Comparison of ENCODE assay signal across 15 cellular contexts in genomic region chr2:210660-211059, GRCh38.
"Had no signal": no experiment of that assay in that cellular context is flagged by ENCODE, and none has a peak within 500 bp of the region (broad histone marks: within the 10 kb centered on the region; RNA-seq: fewer than 3 reads in every experiment).

No MANE protein-coding gene starts in this region.

- H3K4me1 Mint-ChIP-seq: nephron, WTC11 had no signal

- H3K4me3 Mint-ChIP-seq: activated naive CD4-positive, alpha-beta T cell treated with anti-CD3 and anti-CD28 coated beads, Interleukin-2, amount 50 U/mL, for 24 hours; nephron; stimulated activated naive CD8-positive, alpha-beta T cell treated with anti-CD3 and anti-CD28 coated beads, Interleukin-15, Interleukin-2, amounts not matched to agents 100 ng/mL and 50 ng/mL, for 24 hours; T-helper 17 cell; WTC11 had no signal

- H3K36me3 ChIP-seq: brain microvascular endothelial cell, esophagus muscularis mucosa, left ventricle myocardium inferior had no signal

- H3K27me3 Mint-ChIP-seq: T-helper 17 cell had no signal

- H3K27ac ChIP-seq: brain microvascular endothelial cell, esophagus muscularis mucosa, left ventricle myocardium inferior had no signal

- H3K27me3 ChIP-seq: brain microvascular endothelial cell had no signal

- H3K27ac Mint-ChIP-seq: activated naive CD4-positive, alpha-beta T cell treated with anti-CD3 and anti-CD28 coated beads, Interleukin-2, amount 50 U/mL, for 24 hours; activated T-helper 2 cell treated with anti-CD3 and anti-CD28 coated beads, Interferon-gamma antibody, Interleukin-2, Interleukin-4, amounts not matched to agents 10 μg/mL and 5 μg/mL and 100 μg/mL, durations not matched to agents 14 hours and 24 hours and 36 hours; nephron; stimulated activated naive CD8-positive, alpha-beta T cell treated with anti-CD3 and anti-CD28 coated beads, Interleukin-15, Interleukin-2, amounts not matched to agents 100 ng/mL and 50 ng/mL, for 24 hours; T-helper 17 cell; WTC11 had no signal

- H3K4me1 ChIP-seq: esophagus muscularis mucosa, left ventricle myocardium inferior had no signal

- H3K9me3 Mint-ChIP-seq: activated naive CD4-positive, alpha-beta T cell treated with anti-CD3 and anti-CD28 coated beads, Interleukin-2, amount 50 U/mL, for 24 hours; stimulated activated naive CD8-positive, alpha-beta T cell treated with anti-CD3 and anti-CD28 coated beads, Interleukin-15, Interleukin-2, amounts not matched to agents 100 ng/mL and 50 ng/mL, for 24 hours had no signal

- ATAC-seq: T-helper 17 cell, WTC11 had no signal

- H3K4me3 ChIP-seq: esophagus muscularis mucosa, left ventricle myocardium inferior had no signal

- DNase-seq: activated CD4-positive, alpha-beta T cell treated with anti-CD3 and anti-CD28 coated beads, Interleukin-2, amount 50 U/mL, for 1 hour; brain microvascular endothelial cell; dermis blood vessel endothelial cell; glutamatergic neuron; left ventricle myocardium inferior; mesenchymal stem cell; stimulated activated CD4-positive, alpha-beta T cell treated with anti-CD3 and anti-CD28 coated beads, Interleukin-15, amount 100 ng/mL, for 24 hours; stimulated activated CD4-positive, alpha-beta T cell treated with anti-CD3 and anti-CD28 coated beads, Interleukin-4, amount 100 ng/mL, for 24 hours; T-helper 17 cell had no signal
